1 cellular context compared by ENCODE assay signal in the genomic region with DNA sequence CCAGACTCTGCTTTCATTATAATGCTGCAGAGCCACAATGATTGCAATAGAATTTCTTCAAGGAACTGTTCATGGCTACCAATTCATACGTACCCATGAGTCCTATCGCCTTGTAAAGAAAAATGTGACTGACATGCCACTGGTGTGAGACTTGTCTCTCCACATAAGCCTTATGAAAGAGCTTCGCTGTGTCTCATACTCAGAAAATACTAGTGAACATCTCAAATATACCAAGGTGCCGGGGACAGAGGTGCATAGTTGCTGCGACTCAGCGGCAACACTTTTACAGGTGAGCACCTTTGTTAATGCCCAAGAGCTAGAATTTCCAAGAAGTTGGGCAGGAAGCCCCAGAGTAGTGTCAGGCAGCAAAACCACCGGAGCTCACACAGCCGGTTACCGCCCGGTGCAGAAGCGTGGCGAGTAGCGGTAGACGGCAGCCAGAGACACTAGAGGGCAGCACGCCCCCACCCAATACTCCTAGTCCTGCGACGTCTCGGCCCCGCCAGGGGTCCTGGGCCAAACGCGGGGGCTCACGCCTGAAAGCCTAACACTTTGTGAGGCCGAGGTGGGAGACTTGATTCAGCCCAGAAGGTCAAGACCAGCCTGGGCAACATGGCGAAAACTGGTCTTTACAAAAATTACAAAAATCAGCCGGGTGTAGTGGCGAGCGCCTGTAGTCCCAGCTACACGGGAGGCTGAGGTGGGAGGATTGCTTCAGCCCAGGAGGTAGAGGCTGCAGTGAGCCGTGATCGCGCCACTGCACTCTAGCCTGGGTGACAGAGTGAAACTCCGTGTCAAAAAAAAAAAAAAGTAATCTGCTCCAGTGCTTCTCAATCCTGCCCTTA.
A peak's percentile ranks its signal among the peaks of the same experiment; 100 is the strongest.
TF ChIP-seq lines count a peak whose summit lies in the region.

No MANE protein-coding gene starts in this region.

TF ChIP-seq in K562, 482 proteins besides CTCF, POLR2A, EP300 and RAD21:
- TF ChIP-seq, protein P1, sequence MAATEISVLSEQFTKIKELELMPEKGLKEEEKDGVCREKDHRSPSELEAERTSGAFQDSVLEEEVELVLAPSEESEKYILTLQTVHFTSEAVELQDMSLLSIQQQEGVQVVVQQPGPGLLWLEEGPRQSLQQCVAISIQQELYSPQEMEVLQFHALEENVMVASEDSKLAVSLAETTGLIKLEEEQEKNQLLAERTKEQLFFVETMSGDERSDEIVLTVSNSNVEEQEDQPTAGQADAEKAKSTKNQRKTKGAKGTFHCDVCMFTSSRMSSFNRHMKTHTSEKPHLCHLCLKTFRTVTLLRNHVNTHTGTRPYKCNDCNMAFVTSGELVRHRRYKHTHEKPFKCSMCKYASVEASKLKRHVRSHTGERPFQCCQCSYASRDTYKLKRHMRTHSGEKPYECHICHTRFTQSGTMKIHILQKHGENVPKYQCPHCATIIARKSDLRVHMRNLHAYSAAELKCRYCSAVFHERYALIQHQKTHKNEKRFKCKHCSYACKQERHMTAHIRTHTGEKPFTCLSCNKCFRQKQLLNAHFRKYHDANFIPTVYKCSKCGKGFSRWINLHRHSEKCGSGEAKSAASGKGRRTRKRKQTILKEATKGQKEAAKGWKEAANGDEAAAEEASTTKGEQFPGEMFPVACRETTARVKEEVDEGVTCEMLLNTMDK (IDR thresholded peaks at IDR 0.05; ENCODE audit: borderline replicate concordance, insufficient read depth, low read depth, low read length, poor library complexity, severe bottlenecking) = peak; percentile 55
- TF ChIP-seq CC2D1A (IDR thresholded peaks at IDR 0.05) (0 out of 2 replicates have a peak, but pooled peaks have one; percentile 35), STAG1 (CRISPR knock-in tag; IDR thresholded peaks at IDR 0.05; ENCODE audit: borderline replicate concordance) (peak; percentile 73; the same call in 1 of the 2 replicates), ZBTB7A (IDR thresholded peaks at IDR 0.05; ENCODE audit: borderline replicate concordance, control insufficient read depth, low read depth, low read length) (peak; percentile 48; the same call in 1 of the 2 replicates), SMC3 (conservative IDR thresholded peaks at IDR 0.05; ENCODE audit: insufficient read depth, low read depth, low read length) (0 out of 2 replicates have a peak, but pooled peaks have one; percentile 35)
